9 cellular contexts compared by ENCODE assay signal in genomic region chr1:227999056-227999930, GRCh38. TPM values are rescaled to one million over a fixed set of nuclear protein-coding genes. Genes with fewer than 3 reads are reported as not detected.
DNase-seq lines count a peak whose midpoint lies in the region; ATAC-seq and TF ChIP-seq lines count a peak whose summit lies in the region.
"Had no signal": no experiment of that assay in that cellular context is flagged by ENCODE, and none has a peak within 500 bp of the region (broad histone marks: within the 10 kb centered on the region; RNA-seq: fewer than 3 reads in every experiment).

No MANE protein-coding gene starts in this region.

- DNase-seq in DMS53 treated with DMSO at 0.1 percent for 48 hours (lab: John Stamatoyannopoulos, UW; ENCODE audit: unreplicated experiment) (peak; percentile 57), KBM-7 (peak; percentile 88), RWPE2 (ENCODE audit: low spot score) (no peak), germinal center (ENCODE audit: low spot score) (peak; percentile 87), posterior vena cava (ENCODE audit: low spot score) (peak; percentile 83), uterus (peak; percentile 8 to 18)

- no peak overlapping the region for H3K4me3 Mint-ChIP-seq in activated T-helper 17 cell treated with anti-CD3 and anti-CD28 coated beads, Interleukin-2, amount 50 U/mL, for 72 hours
- H3K4me3 Mint-ChIP-seq: dendritic cell treated with granulocyte-macrophage colony-stimulating factor and Interleukin-4, amounts not matched to agents 40 ng/mL and 50 ng/mL, for 4 days had no signal

- H3K27ac ChIP-seq in RWPE2 (ENCODE audit: poor library complexity, severe bottlenecking), result no peak overlapping the region
- no peak overlapping the region for H3K27ac ChIP-seq in uterus

- no peak overlapping the region for H3K27ac Mint-ChIP-seq in activated T-helper 17 cell treated with anti-CD3 and anti-CD28 coated beads, Interleukin-2, amount 50 U/mL, for 72 hours
- H3K27ac Mint-ChIP-seq: dendritic cell treated with granulocyte-macrophage colony-stimulating factor and Interleukin-4, amounts not matched to agents 40 ng/mL and 50 ng/mL, for 4 days had no signal

- H3K36me3 Mint-ChIP-seq in activated T-helper 17 cell treated with anti-CD3 and anti-CD28 coated beads, Interleukin-2, amount 50 U/mL, for 72 hours (ENCODE audit: low read depth), result no peaks in the 10 kb centered on the region

- peaks cover 32% of the 10 kb centered on the region for H3K27me3 Mint-ChIP-seq in activated T-helper 17 cell treated with anti-CD3 and anti-CD28 coated beads, Interleukin-2, amount 50 U/mL, for 72 hours

- H3K9me3 ChIP-seq in RWPE2 (ENCODE audit: severe bottlenecking), result no peaks in the 10 kb centered on the region
- H3K9me3 ChIP-seq in uterus, result peaks cover 5 to 13% of the 10 kb centered on the region in 2 donors

- H3K27me3 ChIP-seq in RWPE2 (ENCODE audit: insufficient read depth, poor library complexity, severe bottlenecking), result no peaks in the 10 kb centered on the region
- peaks cover 0 to 7% of the 10 kb centered on the region in 2 donors for H3K27me3 ChIP-seq in uterus

- ATAC-seq in GM21619 (IDR thresholded peaks at IDR 0.05; ENCODE audit: unreplicated experiment) (peak; percentile 88), RWPE2 (ENCODE audit: low read depth) (peak; percentile 94)
- peak; percentile 92 for ATAC-seq in activated T-helper 17 cell treated with anti-CD3 and anti-CD28 coated beads, Interleukin-2, amount 50 U/mL, for 72 hours (replicated peaks)

- H3K36me3 ChIP-seq in RWPE2 (ENCODE audit: low read depth) (no peaks in the 10 kb centered on the region), uterus (no peaks in the 10 kb centered on the region)

- TF ChIP-seq POLR2A in uterus (IDR thresholded peaks at IDR 0.05), result no peak

- in situ Hi-C loops in KBM-7 (cut with MboI; ENCODE audit: low pct_unique_long_range_greater_than_20kb, low sequenced_read_pairs), result no loop called here

- H3K4me3 ChIP-seq in RWPE2 (ENCODE audit: severe bottlenecking) (no peak overlapping the region), uterus (no peak overlapping the region)

- H3K4me1 Mint-ChIP-seq in activated T-helper 17 cell treated with anti-CD3 and anti-CD28 coated beads, Interleukin-2, amount 50 U/mL, for 72 hours, result no peaks in the 10 kb centered on the region

- peak; percentile 72 for TF ChIP-seq CTCF in RWPE2 (IDR thresholded peaks at IDR 0.05; ENCODE audit: poor library complexity, severe bottlenecking)
- peak in 2 of 4 experiments; percentile 25 to 29 for TF ChIP-seq CTCF in uterus (IDR thresholded peaks at IDR 0.05)

- H3K9me3 Mint-ChIP-seq in activated T-helper 17 cell treated with anti-CD3 and anti-CD28 coated beads, Interleukin-2, amount 50 U/mL, for 72 hours, result peaks cover 17% of the 10 kb centered on the region

- H3K4me1 ChIP-seq in RWPE2 (ENCODE audit: insufficient read depth, poor library complexity, severe bottlenecking), result no peaks in the 10 kb centered on the region
- no peaks in the 10 kb centered on the region for H3K4me1 ChIP-seq in uterus

- intact Hi-C loops in posterior vena cava (cut with DNase I) (no loop called here), uterus (cut with DNase I; ENCODE audit: low total_unique reads) (no loop called here)

RNA-seq across cellular contexts. Expression of gene WNT3A, which starts 7.5 kb away (rescaled TPM):
- total RNA-seq in activated T-helper 17 cell treated with anti-CD3 and anti-CD28 coated beads, Interleukin-2, amount 50 U/mL, for 72 hours, result not detected
- total RNA-seq in posterior vena cava (not detected), uterus (not detected)

RNA-seq across cellular contexts. Expression of gene WNT9A, which starts 51.6 kb away (rescaled TPM):
- under 1 TPM; 0.09 to 0.24 TPM for total RNA-seq in activated T-helper 17 cell treated with anti-CD3 and anti-CD28 coated beads, Interleukin-2, amount 50 U/mL, for 72 hours
- 1 to 10 TPM; 2.7 to 3.3 TPM for total RNA-seq in posterior vena cava
- 1 to 10 TPM in 3 of 4 donors, not detected in 1; 2.4 to 6.8 (median 4.4) TPM for total RNA-seq in uterus
